22 cellular contexts compared by ENCODE assay signal in the genomic region with DNA sequence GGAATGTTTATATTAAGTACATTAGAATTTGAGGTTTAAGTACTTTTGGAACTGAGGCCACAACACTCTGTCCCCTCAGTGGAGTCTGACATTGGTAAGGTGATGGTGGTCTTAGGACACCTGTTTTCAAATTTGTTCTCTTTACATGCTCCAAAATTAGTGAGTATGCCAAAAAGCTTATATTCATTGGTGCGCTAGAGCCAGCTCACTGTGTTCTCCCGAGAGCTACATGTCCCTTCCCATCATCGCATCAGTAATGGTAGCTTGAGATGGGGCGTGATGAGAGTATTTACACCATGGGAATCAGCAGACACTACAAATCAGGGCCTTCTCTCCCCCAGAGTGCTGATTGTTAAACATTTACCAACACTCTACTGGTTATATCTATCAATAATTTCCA. TPM values are rescaled to one million over a fixed set of nuclear protein-coding genes. Genes with fewer than 3 reads are reported as not detected.
A peak's percentile ranks its signal among the peaks of the same experiment; 100 is the strongest.
DNase-seq lines count a peak whose midpoint lies in the region; ATAC-seq and TF ChIP-seq lines count a peak whose summit lies in the region.
"Had no signal": no experiment of that assay in that cellular context is flagged by ENCODE, and none has a peak within 500 bp of the region (broad histone marks: within the 10 kb centered on the region; RNA-seq: fewer than 3 reads in every experiment).

No MANE protein-coding gene starts in this region.

- no peak for TF ChIP-seq CTCF in heart left ventricle (IDR thresholded peaks at IDR 0.05)
- no peak for TF ChIP-seq CTCF in hepatocyte (IDR thresholded peaks at IDR 0.05; ENCODE audit: poor library complexity)

- ATAC-seq in heart left ventricle (peak in 1 of 4 donors; percentile 21), left ventricle myocardium superior (no peak), HG03469 (IDR thresholded peaks at IDR 0.05; ENCODE audit: unreplicated experiment) (no peak)
- ATAC-seq: stimulated activated memory B cell treated with anti-CD40 and anti-IgM and Interleukin-4, amounts not matched to agents 10 μg/mL and 1 μg/mL and 100 μg/mL, for 72 hours had no signal

- H3K27ac ChIP-seq in heart left ventricle (peak overlapping the region in 8 of 12 donors; percentile 47 to 79 (median 72)), hepatocyte (peak overlapping the region; percentile 75), rectal smooth muscle tissue (ENCODE audit: low read depth, low read length) (peak overlapping the region; percentile 40)

- WGBS in heart left ventricle, 4 donors = 91 to 98% (median 97%) methylated on average over 4 of the region's 4 CpGs
- WGBS in hepatocyte (ENCODE audit: low lambda C conversion rate, missing lambda C conversion rate) = 92% methylated on average over 4 of the region's 4 CpGs

- H3K27me3 ChIP-seq in heart left ventricle (no peaks in the 10 kb centered on the region), hepatocyte (no peaks in the 10 kb centered on the region), rectal smooth muscle tissue (ENCODE audit: control insufficient read depth, insufficient read depth, low read length) (no peaks in the 10 kb centered on the region)
- H3K27me3 ChIP-seq: BLaER1 treated with 17β-estradiol and CSF1 and Interleukin-3, amounts not matched to agents 10 nM and 100 nM; gastroesophageal sphincter; right atrium auricular region had no signal

- no peak for DNase-seq in heart left ventricle
- no peak for DNase-seq in left ventricle myocardium superior
- DNase-seq in hepatocyte (ENCODE audit: low spot score) = no peak
- DNase-seq in effector CD8-positive, alpha-beta T cell (lab: John Stamatoyannopoulos, UW) = no peak
- DNase-seq in stimulated activated CD4-positive, alpha-beta T cell treated with anti-CD3 and anti-CD28 coated beads, Interleukin-12 subunit alpha, Interleukin-12 subunit beta, amount 100 ng/mL, for 4 hours = no peak
- DNase-seq in activated CD4-positive, CD25-positive, alpha-beta regulatory T cell treated with anti-CD3 and anti-CD28 coated beads, Interleukin-2, amount 50 U/mL, for 72 hours = no peak
- DNase-seq: activated CD4-positive, alpha-beta T cell treated with anti-CD3 and anti-CD28 coated beads, Interleukin-2, amount 10 ng/mL, durations not matched to agents 24 days and 14 days; activated naive CD8-positive, alpha-beta T cell treated with anti-CD3 and anti-CD28 coated beads, Interleukin-2, amount 10 ng/mL, durations not matched to agents 7 days and 5 days; dermis blood vessel endothelial cell; DMS153; NCI-H1048; NCI-H2029; NCI-H446 treated with DMSO at 0.1 percent for 48 hours; nucleus accumbens; SW 1271; trophoblast cell had no signal

- H3K36me3 ChIP-seq in heart left ventricle (peaks cover 0 to 48% (median 46%) of the 10 kb centered on the region in 9 donors), hepatocyte (replicated peaks; ENCODE audit: insufficient read depth, low read depth) (peaks cover 7% of the 10 kb centered on the region), rectal smooth muscle tissue (ENCODE audit: control insufficient read depth, insufficient read depth, low read length) (peaks cover 28% of the 10 kb centered on the region)

- no peak overlapping the region for H3K4me2 ChIP-seq in hepatocyte
- H3K4me2 ChIP-seq: BLaER1 treated with 17β-estradiol and CSF1 and Interleukin-3, amounts not matched to agents 10 nM and 100 nM had no signal

- intact Hi-C loops in heart left ventricle (cut with DNase I) (no loop called here), left ventricle myocardium superior (cut with micrococcal nuclease) (no loop called here)

- no peaks in the 10 kb centered on the region for H3K9me2 ChIP-seq in hepatocyte (replicated peaks; ENCODE audit: insufficient read depth)

- H3K9ac ChIP-seq in rectal smooth muscle tissue (ENCODE audit: low read length) = no peak overlapping the region
- H3K9ac ChIP-seq: BLaER1 treated with 17β-estradiol and CSF1 and Interleukin-3, amounts not matched to agents 10 nM and 100 nM had no signal

- H3K4me1 ChIP-seq in heart left ventricle (peaks cover 3 to 50% (median 29%) of the 10 kb centered on the region in 12 donors), hepatocyte (ENCODE audit: insufficient read depth) (peaks cover 11% of the 10 kb centered on the region), rectal smooth muscle tissue (ENCODE audit: control insufficient read depth, insufficient read depth, low read length) (peaks cover 14% of the 10 kb centered on the region)

- H3K9me3 ChIP-seq in heart left ventricle (peaks cover 0 to 18% (median 5%) of the 10 kb centered on the region in 12 donors), hepatocyte (ENCODE audit: low read depth) (no peaks in the 10 kb centered on the region)

- H2AFZ ChIP-seq in hepatocyte = no peak overlapping the region

- no peak overlapping the region for H3K4me3 ChIP-seq in heart left ventricle
- no peak overlapping the region for H3K4me3 ChIP-seq in hepatocyte
- H3K4me3 ChIP-seq in rectal smooth muscle tissue (ENCODE audit: low read length) = no peak overlapping the region
- H3K4me3 ChIP-seq: BLaER1 treated with 17β-estradiol and CSF1 and Interleukin-3, amounts not matched to agents 10 nM and 100 nM; gastroesophageal sphincter; right atrium auricular region had no signal

- TF ChIP-seq POLR2A in heart left ventricle (IDR thresholded peaks at IDR 0.05) = no peak

- H4K20me1 ChIP-seq in hepatocyte (ENCODE audit: insufficient read depth, poor library complexity, severe bottlenecking) = no peaks in the 10 kb centered on the region

- peaks cover 4% of the 10 kb centered on the region for H3K79me2 ChIP-seq in hepatocyte

RNA-seq across cellular contexts. Expression of gene ETS2, which starts 19.5 kb away (rescaled TPM):
- total RNA-seq in heart left ventricle (10 to 100 TPM; 27.9 to 92.7 (median 45.1) TPM), left ventricle myocardium superior (43.8 TPM), hepatocyte (91.9 and 95.1 TPM in 2 replicates)
- polyA plus RNA-seq in heart left ventricle (10 to 100 TPM; 19.0 to 35.7 TPM), hepatocyte (104 and 106 TPM in 2 replicates)
